In the genomic region with DNA sequence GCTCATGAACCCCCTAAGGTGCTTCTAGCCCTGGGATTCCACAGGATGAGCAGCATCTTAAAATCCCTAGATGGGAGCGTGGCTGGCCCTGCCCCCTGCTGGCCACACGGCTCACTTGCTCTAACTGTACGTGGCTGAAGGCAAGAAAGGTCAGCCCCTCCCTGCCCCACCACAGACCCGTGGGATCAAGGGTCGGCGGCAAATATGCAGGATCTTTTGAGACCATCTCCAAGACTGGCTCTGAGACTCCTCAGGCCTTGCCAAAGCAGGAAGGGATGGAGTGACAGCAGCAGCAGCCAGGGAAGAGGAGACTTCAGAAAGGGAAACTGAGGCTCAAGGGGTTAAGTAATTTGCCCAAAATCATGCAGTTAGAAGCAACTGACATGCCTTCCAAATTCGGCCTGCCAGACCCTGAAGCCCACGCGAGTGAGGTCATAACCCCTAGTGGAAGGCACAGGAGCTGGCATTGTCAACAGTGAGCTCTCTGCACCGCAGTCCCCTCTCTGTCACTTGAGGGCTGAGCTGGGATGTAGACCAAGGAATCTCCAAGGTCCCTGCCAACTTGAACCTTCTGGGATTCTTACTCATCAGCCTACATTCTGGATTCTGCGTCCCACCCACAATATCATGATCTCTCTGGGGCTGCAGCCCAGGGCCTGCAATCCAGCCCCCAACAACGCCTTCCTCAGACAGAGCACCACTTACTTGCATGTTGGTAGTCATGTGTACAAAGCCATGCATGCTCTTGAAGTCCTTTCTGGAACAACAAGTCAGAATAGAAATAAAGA, we compare ENCODE assay signal across 8 cellular contexts. TPM values are rescaled to one million over a fixed set of nuclear protein-coding genes. Genes with fewer than 3 reads are reported as not detected.
DNase-seq lines count a peak whose midpoint lies in the region; ATAC-seq, FAIRE-seq and TF ChIP-seq lines count a peak whose summit lies in the region.

No MANE protein-coding gene starts in this region.

- POLR2A ChIA-PET in AG04449 (lab: Yijun Ruan, JAX) = no interaction called here

- FAIRE-seq in GM18507 (lab: Jason Lieb, UNC) = no peak

- H3K9ac ChIP-seq in adipocyte (ENCODE audit: low read length) = peak overlapping the region; percentile 36

- intact Hi-C loops in left cardiac atrium (cut with DNase I) = loop anchor here in 1 of 2 donors (1.0 kb wide), 1 partner anchor 70 kb away; no protein-coding TSS in a partner anchor

- ATAC-seq in left cardiac atrium (peak; percentile 90 to 91), GM18867 (IDR thresholded peaks at IDR 0.05; ENCODE audit: unreplicated experiment) (no peak)

- peaks cover 54% of the 10 kb centered on the region for H3K36me3 ChIP-seq in adipocyte (ENCODE audit: control insufficient read depth, insufficient read depth, low read length, severe bottlenecking)

- H3K4me1 ChIP-seq in adipocyte (ENCODE audit: control insufficient read depth, insufficient read depth, low read length) = peaks cover 29% of the 10 kb centered on the region

- peak; percentile 86 for TF ChIP-seq CTCF in AG04449 (IDR thresholded peaks at IDR 0.05; ENCODE audit: insufficient read depth, low read length, missing control alignments)

- CTCF ChIA-PET in AG04449 (lab: Yijun Ruan, JAX) = interaction anchor here (0.7 to 20.0 kb wide), 21 partner anchors 9 to 205 kb away, joined by 3 to 661 read pairs (median 5); partner anchors contain the start of gene CREB3L1

- no peaks in the 10 kb centered on the region for H3K9me3 ChIP-seq in adipocyte (ENCODE audit: control insufficient read depth, low read length)

- DNase-seq in AG04449 (ENCODE audit: low read depth, low spot score) = no peak
- DNase-seq in GM18507 (ENCODE audit: extremely low spot score, insufficient read length, low read depth) = peak; percentile 58
- peak; percentile 74 for DNase-seq in LoVo (ENCODE audit: low spot score)
- peak; percentile 61 for DNase-seq in SW480 (ENCODE audit: low spot score)
- peak; percentile 83 for DNase-seq in adipocyte (ENCODE audit: low read depth)
- peak; percentile 84 for DNase-seq in left cardiac atrium
- peak; percentile 75 for DNase-seq in retina

- H3K27me3 ChIP-seq in adipocyte (replicated peaks; ENCODE audit: control insufficient read depth, insufficient read depth, low read length) = no peaks in the 10 kb centered on the region

- H3K4me3 ChIP-seq in AG04449 (ENCODE audit: low read depth, low read length) (no peak overlapping the region), adipocyte (ENCODE audit: low read length) (no peak overlapping the region)

RNA-seq across cellular contexts. Expression of gene CREB3L1, which starts 31.4 kb away (rescaled TPM):
- 10 to 100 TPM; 20.7 to 28.0 TPM for total RNA-seq in left cardiac atrium

RNA-seq across cellular contexts. Expression of gene DGKZ, which starts 38.4 kb away (rescaled TPM):
- 10 to 100 TPM; 80.2 to 91.8 TPM for total RNA-seq in left cardiac atrium
